In the genomic region with DNA sequence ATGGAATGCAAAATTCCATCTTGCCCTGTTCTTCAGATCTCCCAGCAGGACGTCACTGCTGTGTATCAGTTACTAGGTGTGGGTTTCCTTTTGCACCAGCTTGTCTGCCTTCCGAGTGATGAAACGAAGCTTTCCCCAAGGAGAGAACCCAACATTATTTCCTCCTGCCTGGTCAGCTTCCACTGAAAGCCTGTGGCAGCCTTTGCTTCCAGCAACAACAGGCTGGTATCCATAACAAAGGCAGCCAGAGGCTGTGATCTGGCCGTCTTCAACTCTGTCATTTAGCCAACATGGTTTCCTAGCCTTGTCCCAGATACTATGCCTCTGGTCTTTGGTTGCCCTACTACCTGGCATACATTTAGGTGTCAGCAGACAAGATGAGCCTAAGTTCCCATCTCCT, we compare ENCODE assay signal across 16 cellular contexts.
DNase-seq lines count a peak whose midpoint lies in the region; ATAC-seq and TF ChIP-seq lines count a peak whose summit lies in the region.
"Had no signal": no experiment of that assay in that cellular context is flagged by ENCODE, and none has a peak within 500 bp of the region (broad histone marks: within the 10 kb centered on the region; RNA-seq: fewer than 3 reads in every experiment).

No MANE protein-coding gene starts in this region.

- H3K9me2 ChIP-seq in PC-3 (replicated peaks; ENCODE audit: low read length): no peaks in the 10 kb centered on the region

- no peaks in the 10 kb centered on the region for H3K79me2 ChIP-seq in smooth muscle cell (ENCODE audit: low read depth)
- H3K79me2 ChIP-seq in PC-3 (ENCODE audit: low read length): no peaks in the 10 kb centered on the region

- H3K4me3 ChIP-seq in smooth muscle cell (no peak overlapping the region), PC-3 (ENCODE audit: low read length) (no peak overlapping the region)

- no peaks in the 10 kb centered on the region for H3K9me3 ChIP-seq in smooth muscle cell (replicated peaks; ENCODE audit: low read depth)
- no peaks in the 10 kb centered on the region for H3K9me3 ChIP-seq in PC-3 (ENCODE audit: low read length)

- peak overlapping the region; percentile 77 for H3K4me3 Mint-ChIP-seq in endothelial cell (ENCODE audit: unreplicated experiment)
- H3K4me3 Mint-ChIP-seq: activated CD4-positive, alpha-beta memory T cell treated with anti-CD3 and anti-CD28 coated beads, Interleukin-2, amount 10 ng/mL, durations not matched to agents 7 days and 5 days; memory B cell had no signal

- POLR2A ChIA-PET in PC-3 (lab: Charles Lee; ENCODE audit: unreplicated experiment): no interaction called here

- H3K4me1 ChIP-seq in smooth muscle cell (ENCODE audit: low read depth) (peaks cover 12% of the 10 kb centered on the region), PC-3 (ENCODE audit: insufficient read depth, low read length) (no peaks in the 10 kb centered on the region)

- no peaks in the 10 kb centered on the region for H3K36me3 Mint-ChIP-seq in endothelial cell (ENCODE audit: low read depth, unreplicated experiment)
- H3K36me3 Mint-ChIP-seq: memory B cell had no signal

- H3K27ac Mint-ChIP-seq in endothelial cell (ENCODE audit: unreplicated experiment): peak overlapping the region; percentile 96
- H3K27ac Mint-ChIP-seq: activated CD4-positive, alpha-beta memory T cell treated with anti-CD3 and anti-CD28 coated beads, Interleukin-2, amount 10 ng/mL, durations not matched to agents 7 days and 5 days; memory B cell had no signal

- ATAC-seq in GM18511 (IDR thresholded peaks at IDR 0.05; ENCODE audit: unreplicated experiment) (no peak), PC-3 (no peak), GM19467 (IDR thresholded peaks at IDR 0.05; ENCODE audit: unreplicated experiment) (no peak)

- 7% methylated on average over 4 of the region's 4 CpGs for WGBS in smooth muscle cell (ENCODE audit: low lambda C conversion rate)

- CTCF ChIA-PET in PC-3 (lab: Charles Lee): no interaction called here

- H3K27ac ChIP-seq in smooth muscle cell (ENCODE audit: low read depth) (peak overlapping the region; percentile 65), PC-3 (ENCODE audit: low read length) (no peak overlapping the region)

- H3K4me1 Mint-ChIP-seq in endothelial cell (ENCODE audit: unreplicated experiment): peaks cover 30% of the 10 kb centered on the region
- H3K4me1 Mint-ChIP-seq: activated CD4-positive, alpha-beta memory T cell treated with anti-CD3 and anti-CD28 coated beads, Interleukin-2, amount 10 ng/mL, durations not matched to agents 7 days and 5 days; memory B cell had no signal

- no peaks in the 10 kb centered on the region for H3F3A ChIP-seq in smooth muscle cell (ENCODE audit: low read depth)
- H3F3A ChIP-seq in PC-3 (ENCODE audit: low read length, unreplicated experiment): no peaks in the 10 kb centered on the region

- no peaks in the 10 kb centered on the region for H3K27me3 ChIP-seq in smooth muscle cell (ENCODE audit: low read depth)
- peaks cover 34% of the 10 kb centered on the region for H3K27me3 ChIP-seq in PC-3 (ENCODE audit: low read length)

- H4K20me1 ChIP-seq in smooth muscle cell (ENCODE audit: low read depth) (no peaks in the 10 kb centered on the region), PC-3 (ENCODE audit: low read length) (no peaks in the 10 kb centered on the region)

- TF ChIP-seq CTCF in endothelial cell (IDR thresholded peaks at IDR 0.05; ENCODE audit: unreplicated experiment) (no peak), smooth muscle cell (IDR thresholded peaks at IDR 0.05; ENCODE audit: borderline replicate concordance, insufficient read depth, poor library complexity, severe bottlenecking) (no peak), PC-3 (conservative IDR thresholded peaks at IDR 0.05; ENCODE audit: low read depth, low read length) (no peak)

- no peaks in the 10 kb centered on the region for H3K9me3 Mint-ChIP-seq in endothelial cell (ENCODE audit: unreplicated experiment)
- H3K9me3 Mint-ChIP-seq: activated CD4-positive, alpha-beta memory T cell treated with anti-CD3 and anti-CD28 coated beads, Interleukin-2, amount 10 ng/mL, durations not matched to agents 7 days and 5 days; memory B cell had no signal

- H2AFZ ChIP-seq in smooth muscle cell (ENCODE audit: low read depth) (peak overlapping the region; percentile 79), PC-3 (ENCODE audit: low read length) (no peak overlapping the region)

- BruUV-seq in PC-3 (replicated peaks; lab: Mats Ljungman, UMichigan): no TSS peak

- peak; percentile 68 for DNase-seq in NCI-H2171 treated with DMSO at 0.1 percent for 48 hours (lab: John Stamatoyannopoulos, UW)
- DNase-seq in endothelial cell (ENCODE audit: low spot score): peak; percentile 31
- peak; percentile 73 for DNase-seq in iPS-NIHi7 (ENCODE audit: extremely low spot score)
- DNase-seq in smooth muscle cell (lab: John Stamatoyannopoulos, UW; ENCODE audit: unreplicated experiment): no peak
- no peak for DNase-seq in NCI-H82 (lab: John Stamatoyannopoulos, UW)
- no peak for DNase-seq in PC-3
- DNase-seq: activated CD4-positive, alpha-beta memory T cell treated with anti-CD3 and anti-CD28 coated beads, Interleukin-2, amount 10 ng/mL, durations not matched to agents 7 days and 5 days; AML-193; amniotic stem cell; dermis blood vessel endothelial cell; NCI-H2081 treated with DMSO at 0.1 percent for 48 hours; occipital lobe; stimulated activated naive CD4-positive, alpha-beta T cell had no signal

- H3K27me3 Mint-ChIP-seq in endothelial cell (ENCODE audit: unreplicated experiment): no peaks in the 10 kb centered on the region

- no peaks in the 10 kb centered on the region for H3K36me3 ChIP-seq in smooth muscle cell (ENCODE audit: low read depth)
- H3K36me3 ChIP-seq in PC-3 (ENCODE audit: low read depth, low read length): no peaks in the 10 kb centered on the region

- peak overlapping the region; percentile 54 for H3K4me2 ChIP-seq in smooth muscle cell
- H3K4me2 ChIP-seq in PC-3 (ENCODE audit: low read length): no peak overlapping the region

- intact Hi-C loops in PC-3 (cut with micrococcal nuclease): no loop called here

- peak overlapping the region; percentile 43 for H3K9ac ChIP-seq in smooth muscle cell (ENCODE audit: low read depth)
- H3K9ac ChIP-seq in PC-3 (ENCODE audit: low read length): no peak overlapping the region

Comparison
In these comparisons a context has a peak if more than half of its experiments do, and no peak if none do; other contexts are left out.
1. DNase-seq: peak in NCI-H2171 treated with DMSO at 0.1 percent for 48 hours (single experiment), endothelial cell (single experiment) and iPS-NIHi7 (single experiment); none in smooth muscle cell (single experiment), NCI-H82 (single experiment) and PC-3 (single experiment).